In the genomic region with DNA sequence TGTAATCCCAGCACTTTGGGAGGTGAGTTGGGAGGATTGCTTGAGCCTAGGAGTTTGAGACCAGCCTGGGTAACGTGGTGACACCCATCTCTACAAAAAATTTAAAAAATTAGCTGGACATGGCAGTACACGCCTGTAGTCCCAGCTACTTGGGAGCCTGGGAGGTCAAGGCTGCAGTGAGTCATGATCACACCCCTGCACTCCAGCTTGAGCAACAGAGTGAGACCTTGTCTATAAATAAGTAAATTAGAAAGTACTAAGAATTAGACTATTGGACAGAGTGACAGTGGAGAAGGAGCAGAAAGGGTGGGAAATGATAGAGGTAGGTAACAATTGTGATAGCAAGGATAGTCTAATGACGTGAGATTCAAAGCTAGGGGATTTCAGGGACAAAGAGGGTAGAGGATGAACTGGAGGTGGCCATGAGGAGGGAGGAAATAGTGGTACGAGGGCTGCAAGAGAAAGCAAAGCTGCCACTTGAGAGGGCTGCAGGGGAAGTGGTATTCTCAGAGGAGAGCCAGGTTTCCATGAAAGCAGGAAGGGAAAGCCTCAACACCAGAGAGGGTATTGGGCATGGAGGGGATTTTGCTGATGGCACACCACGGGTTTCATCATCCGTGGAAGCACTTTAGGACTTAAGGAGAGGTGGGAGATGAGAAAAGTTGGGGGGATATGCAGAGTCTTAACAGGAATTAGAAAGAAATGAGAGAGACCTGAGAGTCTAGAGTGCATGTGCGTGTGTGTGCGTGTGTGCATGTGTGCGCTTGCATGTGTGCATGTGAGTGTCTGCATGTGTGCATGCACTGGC, we compare ENCODE assay signal across 9 cellular contexts.
DNase-seq lines count a peak whose midpoint lies in the region; ATAC-seq lines count a peak whose summit lies in the region.
"Had no signal": no experiment of that assay in that cellular context is flagged by ENCODE, and none has a peak within 500 bp of the region (broad histone marks: within the 10 kb centered on the region; RNA-seq: fewer than 3 reads in every experiment).

No MANE protein-coding gene starts in this region.

- peaks cover 51% of the 10 kb centered on the region for H3K4me1 Mint-ChIP-seq in activated CD4-positive, alpha-beta T cell treated with anti-CD3 and anti-CD28 coated beads, Interleukin-2, amount 10 ng/mL, durations not matched to agents 7 days and 5 days
- H3K4me1 Mint-ChIP-seq in activated CD4-positive, alpha-beta memory T cell treated with anti-CD3 and anti-CD28 coated beads, Interleukin-2, amount 10 ng/mL, durations not matched to agents 7 days and 5 days = peaks cover 44% of the 10 kb centered on the region

- no peaks in the 10 kb centered on the region for H3K9me3 Mint-ChIP-seq in activated CD4-positive, alpha-beta T cell treated with anti-CD3 and anti-CD28 coated beads, Interleukin-2, amount 10 ng/mL, durations not matched to agents 7 days and 5 days
- no peaks in the 10 kb centered on the region for H3K9me3 Mint-ChIP-seq in activated CD4-positive, alpha-beta memory T cell treated with anti-CD3 and anti-CD28 coated beads, Interleukin-2, amount 10 ng/mL, durations not matched to agents 7 days and 5 days
- H3K9me3 Mint-ChIP-seq: T-helper 1 cell treated with Interleukin-12 subunit alpha and Interleukin-12 subunit beta and Interleukin-4 antibody, amounts not matched to agents 30 μg/mL and 1 μg/mL, for 36 hours had no signal

- no peak overlapping the region for H3K4me3 Mint-ChIP-seq in activated CD4-positive, alpha-beta T cell treated with anti-CD3 and anti-CD28 coated beads, Interleukin-2, amount 10 ng/mL, durations not matched to agents 7 days and 5 days
- no peak overlapping the region for H3K4me3 Mint-ChIP-seq in activated CD4-positive, alpha-beta memory T cell treated with anti-CD3 and anti-CD28 coated beads, Interleukin-2, amount 10 ng/mL, durations not matched to agents 7 days and 5 days
- H3K4me3 Mint-ChIP-seq: T-helper 1 cell treated with Interleukin-12 subunit alpha and Interleukin-12 subunit beta and Interleukin-4 antibody, amounts not matched to agents 30 μg/mL and 1 μg/mL, for 36 hours had no signal

- H3K36me3 Mint-ChIP-seq in activated CD4-positive, alpha-beta T cell treated with anti-CD3 and anti-CD28 coated beads, Interleukin-2, amount 10 ng/mL, durations not matched to agents 7 days and 5 days (ENCODE audit: low read depth) = peaks cover 45% of the 10 kb centered on the region
- H3K36me3 Mint-ChIP-seq in activated CD4-positive, alpha-beta memory T cell treated with anti-CD3 and anti-CD28 coated beads, Interleukin-2, amount 10 ng/mL, durations not matched to agents 7 days and 5 days (ENCODE audit: low read depth) = peaks cover 23% of the 10 kb centered on the region

- ATAC-seq in HG02610 (IDR thresholded peaks at IDR 0.05; ENCODE audit: unreplicated experiment) (peak; percentile 72), Right ventricle myocardium inferior (no peak)

- POLR2A ChIA-PET in activated CD4-positive, alpha-beta T cell treated with anti-CD3 and anti-CD28 coated beads, Interleukin-2, amount 10 ng/mL, durations not matched to agents 7 days and 5 days (lab: Charles Lee) = interaction anchor here (0.5 kb wide), 2 partner anchors 35 to 330 kb away, joined by 3 read pairs; no protein-coding TSS in a partner anchor
- POLR2A ChIA-PET in activated CD4-positive, alpha-beta memory T cell treated with anti-CD3 and anti-CD28 coated beads, Interleukin-2, amount 10 ng/mL, durations not matched to agents 7 days and 5 days (lab: Charles Lee) = interaction anchor here (0.7 to 3.3 kb wide), 6 partner anchors 9 to 86 kb away, joined by 3 to 16 read pairs (median 4); a partner anchor contains a TSS

- DNase-seq in activated CD4-positive, alpha-beta T cell treated with anti-CD3 and anti-CD28 coated beads, Interleukin-2, amount 10 ng/mL, durations not matched to agents 7 days and 5 days = peak; percentile 52
- no peak for DNase-seq in activated CD4-positive, alpha-beta T cell treated with anti-CD3 and anti-CD28 coated beads, Interleukin-2, amount 50 U/mL, for 4 hours
- DNase-seq in activated CD4-positive, alpha-beta memory T cell treated with anti-CD3 and anti-CD28 coated beads, Interleukin-2, amount 10 ng/mL, durations not matched to agents 7 days and 5 days = peak; percentile 61
- DNase-seq in renal cortical epithelial cell (ENCODE audit: low read depth) (peak; percentile 91), Right ventricle myocardium inferior (ENCODE audit: missing footprints) (no peak)
- DNase-seq in stimulated activated CD4-positive, alpha-beta T cell treated with anti-CD3 and anti-CD28 coated beads, Interleukin-2, amount 100 ng/mL, for 48 hours = no peak
- no peak for DNase-seq in activated CD4-positive, CD25-positive, alpha-beta regulatory T cell (lab: John Stamatoyannopoulos, UW)

- intact Hi-C loops in Right ventricle myocardium inferior (cut with DNase I) = no loop called here

- no peaks in the 10 kb centered on the region for H3K27me3 Mint-ChIP-seq in activated CD4-positive, alpha-beta T cell treated with anti-CD3 and anti-CD28 coated beads, Interleukin-2, amount 10 ng/mL, durations not matched to agents 7 days and 5 days
- no peaks in the 10 kb centered on the region for H3K27me3 Mint-ChIP-seq in activated CD4-positive, alpha-beta memory T cell treated with anti-CD3 and anti-CD28 coated beads, Interleukin-2, amount 10 ng/mL, durations not matched to agents 7 days and 5 days

- CTCF ChIA-PET in activated CD4-positive, alpha-beta T cell treated with anti-CD3 and anti-CD28 coated beads, Interleukin-2, amount 10 ng/mL, durations not matched to agents 7 days and 5 days (lab: Charles Lee) = interaction anchor here (0.5 kb wide), 1 partner anchor 52 kb away, joined by 3 read pairs; no protein-coding TSS in a partner anchor
- CTCF ChIA-PET in activated CD4-positive, alpha-beta memory T cell treated with anti-CD3 and anti-CD28 coated beads, Interleukin-2, amount 10 ng/mL, durations not matched to agents 7 days and 5 days (lab: Charles Lee) = interaction anchor here (0.7 to 1.3 kb wide), 2 partner anchors 37 to 75 kb away, joined by 3 read pairs; no protein-coding TSS in a partner anchor

- no peak overlapping the region for H3K27ac Mint-ChIP-seq in activated CD4-positive, alpha-beta T cell treated with anti-CD3 and anti-CD28 coated beads, Interleukin-2, amount 10 ng/mL, durations not matched to agents 7 days and 5 days
- H3K27ac Mint-ChIP-seq in activated CD4-positive, alpha-beta memory T cell treated with anti-CD3 and anti-CD28 coated beads, Interleukin-2, amount 10 ng/mL, durations not matched to agents 7 days and 5 days = no peak overlapping the region
- H3K27ac Mint-ChIP-seq: T-helper 1 cell treated with Interleukin-12 subunit alpha and Interleukin-12 subunit beta and Interleukin-4 antibody, amounts not matched to agents 30 μg/mL and 1 μg/mL, for 36 hours had no signal

Comparison
In these comparisons a context has a peak if more than half of its experiments do, and no peak if none do; other contexts are left out.
1. DNase-seq: peak in activated CD4-positive, alpha-beta T cell treated with anti-CD3 and anti-CD28 coated beads, Interleukin-2, amount 10 ng/mL, durations not matched to agents 7 days and 5 days (single experiment), activated CD4-positive, alpha-beta memory T cell treated with anti-CD3 and anti-CD28 coated beads, Interleukin-2, amount 10 ng/mL, durations not matched to agents 7 days and 5 days (single experiment) and renal cortical epithelial cell (single experiment); none in activated CD4-positive, alpha-beta T cell treated with anti-CD3 and anti-CD28 coated beads, Interleukin-2, amount 50 U/mL, for 4 hours (0 of 2), stimulated activated CD4-positive, alpha-beta T cell treated with anti-CD3 and anti-CD28 coated beads, Interleukin-2, amount 100 ng/mL, for 48 hours (0 of 2), activated CD4-positive, CD25-positive, alpha-beta regulatory T cell (0 of 4) and Right ventricle myocardium inferior (single experiment).